ENCODE assay signal across 1 cellular context in genomic region chr4:119628281-119629141, GRCh38.
TF ChIP-seq lines count a peak whose summit lies in the region.

Gene PDE5A, minus strand, starts transcription at chr4:119628804. Its CDS starts 133 bp downstream, at chr4:119628671.

TF ChIP-seq in K562, 482 proteins besides CTCF, POLR2A, EP300 and RAD21 (continued from another document):
- TF ChIP-seq ZBTB40 (IDR thresholded peaks at IDR 0.05), result peak; percentile 60; the same call in 1 of the 2 replicates
- no peak for TF ChIP-seq ZBTB40 (CRISPR knock-in tag; IDR thresholded peaks at IDR 0.05)
- TF ChIP-seq SMARCC2 (IDR thresholded peaks at IDR 0.05; ENCODE audit: low read depth), result 0 out of 2 replicates have a peak, but pooled peaks have one; percentile 39
- TF ChIP-seq PRMT5 (CRISPR knock-in tag; IDR thresholded peaks at IDR 0.05), result no peak
- TF ChIP-seq GABPA (tag; conservative IDR thresholded peaks at IDR 0.05; ENCODE audit: low read depth), result peak; percentile 48; the same call in 1 of the 2 replicates
- TF ChIP-seq MTA3 (IDR thresholded peaks at IDR 0.05; ENCODE audit: borderline replicate concordance), result peak; percentile 33; the same call in 1 of the 2 replicates
- peak; percentile 28; the same call in 1 of the 2 replicates for TF ChIP-seq ZNF740 (CRISPR knock-in tag; IDR thresholded peaks at IDR 0.05)
- TF ChIP-seq ZNF740 (tag; IDR thresholded peaks at IDR 0.05), result 0 out of 4 replicates have a peak, but pooled peaks of 1 of the 2 experiments have one; percentile 53
- peak; percentile 15 for TF ChIP-seq HNRNPLL (IDR thresholded peaks at IDR 0.05; ENCODE audit: low read depth, low read length, poor library complexity, severe bottlenecking)
- TF ChIP-seq MAX (CRISPR knock-in tag; IDR thresholded peaks at IDR 0.05), result no peak
- TF ChIP-seq UBTF (IDR thresholded peaks at IDR 0.05; ENCODE audit: borderline replicate concordance in 1 of 2, low read depth in 2 of 2, low read length in 2 of 2), result 0 out of 4 replicates have a peak, but pooled peaks of 1 of the 2 experiments have one; percentile 26
- TF ChIP-seq CTCFL (IDR thresholded peaks at IDR 0.05; ENCODE audit: borderline replicate concordance, insufficient read depth, low read depth, low read length, poor library complexity, severe bottlenecking), result peak; percentile 16
- peak; percentile 29 for TF ChIP-seq RBFOX2 (IDR thresholded peaks at IDR 0.05; ENCODE audit: low read depth, low read length)
- TF ChIP-seq DMBX1 (CRISPR knock-in tag; IDR thresholded peaks at IDR 0.05; ENCODE audit: borderline replicate concordance), result no peak
- TF ChIP-seq ID3 (CRISPR knock-in tag; IDR thresholded peaks at IDR 0.05), result no peak
- TF ChIP-seq ID3 (tag; IDR thresholded peaks at IDR 0.05), result 0 out of 2 replicates have a peak, but pooled peaks have one; percentile 35
- no peak for TF ChIP-seq PML (IDR thresholded peaks at IDR 0.05; ENCODE audit: low read length)
- TF ChIP-seq RB1 (IDR thresholded peaks at IDR 0.05; ENCODE audit: low read depth), result peak; percentile 79
- TF ChIP-seq ZBTB7A (IDR thresholded peaks at IDR 0.05; ENCODE audit: borderline replicate concordance, control insufficient read depth, low read depth, low read length), result peak; percentile 28; the same call in 1 of the 2 replicates
- TF ChIP-seq CTBP1 (IDR thresholded peaks at IDR 0.05; ENCODE audit: borderline replicate concordance), result peak; percentile 90
